19 cellular contexts compared by ENCODE assay signal in the genomic region with DNA sequence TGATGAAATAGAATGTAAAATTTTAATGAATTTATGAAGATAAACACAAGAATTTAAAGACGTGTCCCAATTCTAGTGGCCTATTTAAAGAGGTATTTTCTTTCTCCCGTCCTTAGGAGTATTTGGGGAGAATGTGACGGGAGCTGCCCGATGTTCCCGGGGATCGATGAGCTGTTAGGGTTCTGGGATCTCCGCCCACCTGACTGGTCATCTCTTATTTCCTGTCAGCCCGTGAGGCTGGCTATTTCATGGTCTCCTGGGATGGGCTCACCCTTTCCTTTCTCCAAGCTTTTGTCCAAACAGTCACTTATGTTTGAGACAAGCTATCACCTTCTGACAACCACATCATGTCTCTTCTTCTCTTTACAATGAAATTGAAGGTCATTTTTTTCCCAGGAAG. TPM values are rescaled to one million over a fixed set of nuclear protein-coding genes. Genes with fewer than 3 reads are reported as not detected.
A peak's percentile ranks its signal among the peaks of the same experiment; 100 is the strongest.
DNase-seq lines count a peak whose midpoint lies in the region; FAIRE-seq and TF ChIP-seq lines count a peak whose summit lies in the region.
"Had no signal": no experiment of that assay in that cellular context is flagged by ENCODE, and none has a peak within 500 bp of the region (broad histone marks: within the 10 kb centered on the region; RNA-seq: fewer than 3 reads in every experiment).

No MANE protein-coding gene starts in this region.

- H3K4me2 ChIP-seq in BLaER1 treated with 17β-estradiol and CSF1 and Interleukin-3, amounts not matched to agents 10 nM and 100 nM = peak overlapping the region in 6 of 11 experiments; percentile 0 to 45 (median 22); a peak in 7 of 22 replicates
- peak overlapping the region; percentile 58 for H3K4me2 ChIP-seq in astrocyte (ENCODE audit: low read length)

- FAIRE-seq in astrocyte (lab: Jason Lieb, UNC) = no peak
- FAIRE-seq in RCC 7860 (lab: Jason Lieb, UNC) = no peak

- no peak overlapping the region for H3K9ac ChIP-seq in BLaER1 treated with 17β-estradiol and CSF1 and Interleukin-3, amounts not matched to agents 10 nM and 100 nM
- H3K9ac ChIP-seq in astrocyte (ENCODE audit: low read length) = no peak overlapping the region

- H3K36me3 Mint-ChIP-seq in astrocyte (ENCODE audit: low read depth, unreplicated experiment) = no peaks in the 10 kb centered on the region
- H3K36me3 Mint-ChIP-seq in nephron progenitor cell (ENCODE audit: low read depth) = no peaks in the 10 kb centered on the region
- H3K36me3 Mint-ChIP-seq in immature natural killer cell = no peaks in the 10 kb centered on the region
- H3K36me3 Mint-ChIP-seq: activated naive CD8-positive, alpha-beta T cell treated with anti-CD3 and anti-CD28 coated beads, Interleukin-2, amount 10 ng/mL, durations not matched to agents 7 days and 5 days had no signal

- TF ChIP-seq CTCF in astrocyte (IDR thresholded peaks at IDR 0.05; ENCODE audit: insufficient read depth, low read depth, low read length) (no peak), nephron progenitor cell (IDR thresholded peaks at IDR 0.05) (no peak)

- H3K9me3 Mint-ChIP-seq in astrocyte (ENCODE audit: unreplicated experiment) (no peaks in the 10 kb centered on the region), nephron progenitor cell (no peaks in the 10 kb centered on the region), immature natural killer cell (no peaks in the 10 kb centered on the region)
- H3K9me3 Mint-ChIP-seq: activated naive CD8-positive, alpha-beta T cell treated with anti-CD3 and anti-CD28 coated beads, Interleukin-2, amount 10 ng/mL, durations not matched to agents 7 days and 5 days; stimulated activated naive CD8-positive, alpha-beta T cell treated with anti-CD3 and anti-CD28 coated beads, Interleukin-15, amount 100 ng/mL, for 72 hours had no signal

- no peaks in the 10 kb centered on the region for H4K20me1 ChIP-seq in BLaER1 treated with 17β-estradiol and CSF1 and Interleukin-3, amounts not matched to agents 10 nM and 100 nM
- H4K20me1 ChIP-seq in astrocyte (ENCODE audit: insufficient read depth, low read length) = no peaks in the 10 kb centered on the region

- no peak overlapping the region for H3K4me3 Mint-ChIP-seq in astrocyte (ENCODE audit: unreplicated experiment)
- peak overlapping the region; percentile 40 for H3K4me3 Mint-ChIP-seq in nephron progenitor cell
- H3K4me3 Mint-ChIP-seq in immature natural killer cell = no peak overlapping the region
- H3K4me3 Mint-ChIP-seq: activated naive CD8-positive, alpha-beta T cell treated with anti-CD3 and anti-CD28 coated beads, Interleukin-2, amount 10 ng/mL, durations not matched to agents 7 days and 5 days; stimulated activated naive CD8-positive, alpha-beta T cell treated with anti-CD3 and anti-CD28 coated beads, Interleukin-15, amount 100 ng/mL, for 72 hours; T-helper 17 cell had no signal

- H3K4me1 Mint-ChIP-seq in astrocyte (ENCODE audit: low read depth, unreplicated experiment) (peaks cover 18% of the 10 kb centered on the region), nephron progenitor cell (peaks cover 85% of the 10 kb centered on the region), immature natural killer cell (no peaks in the 10 kb centered on the region)
- H3K4me1 Mint-ChIP-seq: stimulated activated naive CD8-positive, alpha-beta T cell treated with anti-CD3 and anti-CD28 coated beads, Interleukin-15, amount 100 ng/mL, for 72 hours; T-helper 17 cell had no signal

- H3K27me3 Mint-ChIP-seq in astrocyte (ENCODE audit: low read depth, unreplicated experiment) (peaks cover 2% of the 10 kb centered on the region), nephron progenitor cell (ENCODE audit: low read depth, poor library complexity) (peaks cover 4% of the 10 kb centered on the region), immature natural killer cell (ENCODE audit: low read depth in 3 of 3) (peaks cover 3 to 13% (median 7%) of the 10 kb centered on the region in 3 donors)

- H2AFZ ChIP-seq in astrocyte (ENCODE audit: low read depth, low read length) = peak overlapping the region; percentile 59

- no peaks in the 10 kb centered on the region for H3K27me3 ChIP-seq in BLaER1 treated with 17β-estradiol and CSF1 and Interleukin-3, amounts not matched to agents 10 nM and 100 nM
- H3K27me3 ChIP-seq in astrocyte (ENCODE audit: insufficient read depth, low read length) = no peaks in the 10 kb centered on the region

- H3K27ac Mint-ChIP-seq in astrocyte (ENCODE audit: unreplicated experiment) (peak overlapping the region; percentile 41), nephron progenitor cell (peak overlapping the region; percentile 62), immature natural killer cell (no peak overlapping the region)
- H3K27ac Mint-ChIP-seq: activated naive CD8-positive, alpha-beta T cell treated with anti-CD3 and anti-CD28 coated beads, Interleukin-2, amount 10 ng/mL, durations not matched to agents 7 days and 5 days; stimulated activated naive CD8-positive, alpha-beta T cell treated with anti-CD3 and anti-CD28 coated beads, Interleukin-15, amount 100 ng/mL, for 72 hours; T-helper 17 cell had no signal

- DNase-seq in HT1080 (ENCODE audit: low read depth) (peak; percentile 51), astrocyte (ENCODE audit: low read depth) (no peak), nephron progenitor cell (no peak), RCC 7860 (ENCODE audit: low spot score) (no peak), NCI-H1105 (lab: John Stamatoyannopoulos, UW) (no peak), immature natural killer cell (no peak)
- DNase-seq in stimulated activated CD4-positive, alpha-beta T cell treated with anti-CD3 and anti-CD28 coated beads, Interleukin-4, amount 100 ng/mL, for 4 hours = no peak
- DNase-seq: activated CD4-positive, alpha-beta T cell treated with anti-CD3 and anti-CD28 coated beads, Interleukin-2, amount 50 U/mL, for 1 hour; activated naive CD8-positive, alpha-beta T cell treated with anti-CD3 and anti-CD28 coated beads, Interleukin-2, amount 10 ng/mL, durations not matched to agents 7 days and 5 days; C1 segment of cervical spinal cord; KBM-7; NCI-H187 treated with DMSO at 0.1 percent for 48 hours; NCI-H82; stimulated activated CD4-positive, alpha-beta T cell treated with anti-CD3 and anti-CD28 coated beads, Interleukin-12 subunit alpha, Interleukin-12 subunit beta, amount 100 ng/mL, for 4 hours; stimulated activated naive CD8-positive, alpha-beta T cell treated with anti-CD3 and anti-CD28 coated beads, Interleukin-15, amount 100 ng/mL, for 72 hours; T-helper 17 cell; WERI-Rb-1 had no signal

- no peaks in the 10 kb centered on the region for H3K9me3 ChIP-seq in BLaER1 treated with 17β-estradiol and CSF1 and Interleukin-3, amounts not matched to agents 10 nM and 100 nM (replicated peaks in 1 of 11)
- H3K9me3 ChIP-seq in astrocyte (ENCODE audit: insufficient read depth, low read depth, low read length) = no peaks in the 10 kb centered on the region

- no peaks in the 10 kb centered on the region for H3K79me2 ChIP-seq in astrocyte (ENCODE audit: insufficient read depth, low read length)

- no peak overlapping the region for H3K4me3 ChIP-seq in BLaER1 treated with 17β-estradiol and CSF1 and Interleukin-3, amounts not matched to agents 10 nM and 100 nM
- no peak overlapping the region for H3K4me3 ChIP-seq in astrocyte (ENCODE audit: insufficient read depth, low read depth, low read length)

- H3K27ac ChIP-seq in BLaER1 treated with 17β-estradiol and CSF1 and Interleukin-3, amounts not matched to agents 10 nM and 100 nM = no peak overlapping the region
- no peak overlapping the region for H3K27ac ChIP-seq in astrocyte (ENCODE audit: low read depth, low read length)
- H3K27ac ChIP-seq: WERI-Rb-1 had no signal

- no peaks in the 10 kb centered on the region for H3K36me3 ChIP-seq in BLaER1 treated with 17β-estradiol and CSF1 and Interleukin-3, amounts not matched to agents 10 nM and 100 nM
- no peaks in the 10 kb centered on the region for H3K36me3 ChIP-seq in astrocyte (ENCODE audit: insufficient read depth, low read length)
- H3K36me3 ChIP-seq: WERI-Rb-1 had no signal

- peaks cover 0 to 14% (median 11%) of the 10 kb centered on the region in 10 experiments; a peak in 12 of 20 replicates for H3K4me1 ChIP-seq in BLaER1 treated with 17β-estradiol and CSF1 and Interleukin-3, amounts not matched to agents 10 nM and 100 nM
- H3K4me1 ChIP-seq in astrocyte (ENCODE audit: insufficient read depth, low read length) = no peaks in the 10 kb centered on the region

RNA-seq across cellular contexts. Expression of gene CLMP, which starts 16.9 kb away (rescaled TPM):
- 16.6 and 17.7 TPM in 2 replicates for total RNA-seq in HT1080 (2014; rRNA removed; shearing (Covaris generic))
- polyA plus RNA-seq in HT1080 (2015; cell fraction: cytosol; rRNA removed) = 52.8 and 53.8 TPM in 2 replicates
- polyA plus RNA-seq in HT1080 (2015; cell fraction: nucleus; rRNA removed) = 42.1 and 45.2 TPM in 2 replicates
- 16.0 and 26.5 TPM in 2 replicates for total RNA-seq in astrocyte
- under 1 TPM in 2 of 3 donors, not detected in 1; 0.11 to 0.58 TPM for polyA plus RNA-seq in immature natural killer cell
- total RNA-seq: SK-MEL-5 had no signal

Comparison
In these comparisons a context has a peak if more than half of its experiments do, and no peak if none do; other contexts are left out.
1. H3K27ac Mint-ChIP-seq: peak in astrocyte (single experiment) and nephron progenitor cell (single experiment); none in immature natural killer cell (0 of 6).